Comparison of ENCODE assay signal across 10 cellular contexts in the genomic region with DNA sequence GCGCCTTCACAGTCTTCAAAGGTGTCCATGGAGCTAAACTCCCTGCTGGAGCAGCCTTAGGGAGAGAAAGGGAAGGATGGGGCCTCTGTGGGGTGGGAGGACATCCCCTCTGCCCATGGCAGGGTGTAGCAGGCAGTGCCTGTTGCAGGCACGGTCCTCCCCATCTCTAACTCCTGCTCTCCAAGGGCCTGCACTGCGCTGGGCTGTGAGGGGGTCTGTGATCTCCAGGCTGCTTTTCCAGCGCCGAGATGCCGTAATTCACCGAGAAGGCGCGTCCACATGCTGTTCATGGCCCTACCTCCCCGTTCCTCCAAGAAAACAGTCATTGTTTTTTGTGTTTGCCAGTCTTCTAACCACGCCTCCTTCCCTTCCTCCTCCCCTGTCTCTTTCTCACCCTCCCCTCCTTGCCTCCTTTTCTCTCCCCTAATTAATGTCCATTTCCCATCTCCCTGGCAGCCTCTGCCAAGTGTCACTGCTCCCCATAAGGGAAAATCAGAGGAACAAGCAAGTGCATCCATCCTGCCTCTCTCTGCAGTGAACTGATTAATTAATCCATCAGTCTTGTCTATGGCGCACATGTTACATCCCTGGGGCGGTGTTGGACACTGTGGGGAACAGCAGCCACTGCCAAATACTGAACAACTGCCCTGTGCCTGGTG. TPM values are rescaled to one million over a fixed set of nuclear protein-coding genes. Genes with fewer than 3 reads are reported as not detected.
DNase-seq lines count a peak whose midpoint lies in the region; ATAC-seq, FAIRE-seq and TF ChIP-seq lines count a peak whose summit lies in the region.
"Had no signal": no experiment of that assay in that cellular context is flagged by ENCODE, and none has a peak within 500 bp of the region (broad histone marks: within the 10 kb centered on the region; RNA-seq: fewer than 3 reads in every experiment).

No MANE protein-coding gene starts in this region.

- H3K36me3 ChIP-seq in CD4-positive, alpha-beta memory T cell (ENCODE audit: insufficient read depth, low read length) = no peaks in the 10 kb centered on the region
- H3K36me3 ChIP-seq in HEK293 (ENCODE audit: control insufficient read depth in 2 of 2, insufficient read depth in 1 of 2, low read length in 2 of 2) (no peaks in the 10 kb centered on the region), H1 (ENCODE audit: control insufficient read depth in 2 of 4, insufficient read depth in 4 of 4, low read length in 3 of 4) (no peaks in the 10 kb centered on the region), esophagus muscularis mucosa (no peaks in the 10 kb centered on the region)

- peaks cover 9 to 22% of the 10 kb centered on the region in 2 donors for H3K27me3 Mint-ChIP-seq in CD4-positive, alpha-beta memory T cell
- peaks cover 24 to 44% (median 32%) of the 10 kb centered on the region in 5 donors for H3K27me3 Mint-ChIP-seq in naive thymus-derived CD8-positive, alpha-beta T cell

- no peak for FAIRE-seq in H1 (lab: Jason Lieb, UNC)

- no peak overlapping the region for H3K56ac ChIP-seq in H1 (replicated peaks; ENCODE audit: insufficient read length, low read depth, low read length)

- no peak overlapping the region for H3K4ac ChIP-seq in H1 (replicated peaks; ENCODE audit: insufficient read length, low read depth, low read length)

- H3K4me3 ChIP-seq in CD4-positive, alpha-beta memory T cell (ENCODE audit: low read length in 2 of 2) = no peak overlapping the region
- H3K4me3 ChIP-seq in HEK293 (ENCODE audit: low read depth, low read length) (no peak overlapping the region), H1 (ENCODE audit: extremely low read depth in 1 of 4, insufficient read depth in 2 of 4, low read depth in 3 of 4, low read length in 4 of 4) (peak overlapping the region in 1 of 4 experiments; percentile 66; a peak in 2 of 8 replicates), esophagus muscularis mucosa (peak overlapping the region in 2 of 4 donors; percentile 53 to 64)

- WGBS in H1 (ENCODE audit: extremely low coverage in 1 of 2, insufficient coverage in 1 of 2, insufficient read length in 1 of 2, insufficient replicate concordance in 2 of 2, low coverage in 1 of 2, low lambda C conversion rate in 2 of 2, missing lambda C conversion rate in 1 of 2), 2 experiments = 64% methylated on average over 13 of the region's 13 CpGs; no CpG with 5 or more reads in 1 of the 2 experiments
- 65% methylated on average over 13 of the region's 13 CpGs for WGBS in esophagus muscularis mucosa

- intact Hi-C loops in CD4-positive, alpha-beta memory T cell (cut with micrococcal nuclease) = no loop called here
- intact Hi-C loops in esophagus muscularis mucosa (cut with DNase I) = no loop called here

- TF ChIP-seq EP300 in H1 (IDR thresholded peaks at IDR 0.05; ENCODE audit: borderline replicate concordance in 1 of 2, low read depth in 2 of 2, low read length in 2 of 2) = no peak
- TF ChIP-seq EP300 in esophagus muscularis mucosa (IDR thresholded peaks at IDR 0.05) = no peak

- POLR2A ChIA-PET in CD4-positive, alpha-beta memory T cell (lab: Charles Lee; ENCODE audit: partially characterized antibody) = no interaction called here
- POLR2A ChIA-PET in HEK293 (lab: Yijun Ruan, JAX) (no interaction called here), H1 (lab: Charles Lee; ENCODE audit: partially characterized antibody) (interaction anchor here (1.5 kb wide), 1 partner anchor 73 kb away, joined by 3 read pairs; the partner anchor contains the start of gene B3GNT5)
- POLR2A ChIA-PET in naive thymus-derived CD8-positive, alpha-beta T cell (lab: Charles Lee) = no interaction called here

- H3K4me3 Mint-ChIP-seq in CD4-positive, alpha-beta memory T cell = peak overlapping the region in 7 of 8 donors; percentile 46 to 72 (median 61)
- peak overlapping the region in 9 of 10 donors; percentile 26 to 74 (median 48) for H3K4me3 Mint-ChIP-seq in naive thymus-derived CD8-positive, alpha-beta T cell

- peaks cover 15% of the 10 kb centered on the region for H3K4me1 ChIP-seq in CD4-positive, alpha-beta memory T cell (ENCODE audit: insufficient read depth, low read length)
- H3K4me1 ChIP-seq in HEK293 (ENCODE audit: control insufficient read depth, insufficient read depth, low read length) (no peaks in the 10 kb centered on the region), H1 (replicated peaks in 1 of 4; ENCODE audit: control insufficient read depth in 3 of 4, insufficient read depth in 4 of 4, low read length in 3 of 4) (peaks cover 0 to 8% (median 1%) of the 10 kb centered on the region in 4 experiments; a peak in 3 of 7 replicates), esophagus muscularis mucosa (peaks cover 13 to 24% (median 23%) of the 10 kb centered on the region in 4 donors)

- H3K18ac ChIP-seq in H1 (ENCODE audit: extremely low read depth, low read length) = no peak overlapping the region; the same call in 1 of the 2 replicates

- CTCF ChIA-PET in CD4-positive, alpha-beta memory T cell (lab: Charles Lee; ENCODE audit: partially characterized antibody) = interaction anchor here (2.3 kb wide), 1 partner anchor 57 kb away, joined by 12 read pairs; no protein-coding TSS in a partner anchor
- CTCF ChIA-PET in HEK293 (lab: Yijun Ruan, JAX) (interaction anchor here (0.6 to 1.8 kb wide), 2 partner anchors 57 to 456 kb away, joined by 3 to 7 read pairs; no protein-coding TSS in a partner anchor), H1 (lab: Charles Lee; ENCODE audit: partially characterized antibody) (interaction anchor here (0.6 to 8.9 kb wide), 14 partner anchors 8 to 1215 kb away, joined by 3 to 222 read pairs (median 4); partner anchors contain the start of gene LAMP3)

- H3K4me1 Mint-ChIP-seq in CD4-positive, alpha-beta memory T cell = peaks cover 0 to 5% (median 5%) of the 10 kb centered on the region in 4 donors
- peaks cover 5 to 20% (median 10%) of the 10 kb centered on the region in 4 donors for H3K4me1 Mint-ChIP-seq in naive thymus-derived CD8-positive, alpha-beta T cell

- H3K36me3 Mint-ChIP-seq in CD4-positive, alpha-beta memory T cell = peaks cover 0 to 7% of the 10 kb centered on the region in 2 donors
- peaks cover 0 to 2% (median 0%) of the 10 kb centered on the region in 3 donors for H3K36me3 Mint-ChIP-seq in naive thymus-derived CD8-positive, alpha-beta T cell

- ATAC-seq in naive thymus-derived CD8-positive, alpha-beta T cell = no peak
- ATAC-seq in HG03342 (IDR thresholded peaks at IDR 0.05; ENCODE audit: unreplicated experiment) = no peak

- no peak overlapping the region for H4K5ac ChIP-seq in H1 (ENCODE audit: insufficient read length, low read depth, low read length)

- 0 out of 2 replicates have a peak overlapping the region, but pooled peaks have one; percentile 6 for H2BK15ac ChIP-seq in H1 (ENCODE audit: low read length)

- peak overlapping the region; percentile 49 to 99 for H3K4me2 ChIP-seq in H1 (ENCODE audit: insufficient read depth in 1 of 2, low read depth in 2 of 2, low read length in 2 of 2)

- peaks cover 10% of the 10 kb centered on the region for H3K27me3 ChIP-seq in CD4-positive, alpha-beta memory T cell (ENCODE audit: insufficient read depth, low read length)
- H3K27me3 ChIP-seq in H1 (replicated peaks in 1 of 4; ENCODE audit: control insufficient read depth in 3 of 4, extremely low read depth in 1 of 4, insufficient read depth in 3 of 4, low read length in 3 of 4) = peaks cover 0 to 25% (median 20%) of the 10 kb centered on the region in 4 experiments; a peak in 6 of 7 replicates
- peaks cover 4 to 56% (median 28%) of the 10 kb centered on the region in 4 donors for H3K27me3 ChIP-seq in esophagus muscularis mucosa

- no peak for DNase-seq in CD4-positive, alpha-beta memory T cell
- DNase-seq in H1 (ENCODE audit: low read depth in 1 of 2, low spot score in 2 of 2) (peak in 1 of 2 experiments; percentile 64), inferior parietal cortex (ENCODE audit: extremely low spot score) (no peak), AML-193 (lab: John Stamatoyannopoulos, UW) (no peak), esophagus muscularis mucosa (ENCODE audit: extremely low spot score) (no peak)
- no peak for DNase-seq in naive thymus-derived CD8-positive, alpha-beta T cell
- DNase-seq: NCI-H1105 treated with DMSO at 0.1 percent for 48 hours; stimulated activated CD4-positive, alpha-beta T cell treated with anti-CD3 and anti-CD28 coated beads, Interleukin-4, amount 100 ng/mL, for 4 hours had no signal

- no peaks in the 10 kb centered on the region for H3K9me3 ChIP-seq in CD4-positive, alpha-beta memory T cell (ENCODE audit: control insufficient read depth in 1 of 2, low read length in 2 of 2)
- H3K9me3 ChIP-seq in HEK293 (ENCODE audit: control insufficient read depth, insufficient read depth, low read depth, low read length) (no peaks in the 10 kb centered on the region), H1 (ENCODE audit: insufficient read depth in 2 of 2, low read depth in 1 of 2, low read length in 1 of 2) (no peaks in the 10 kb centered on the region), esophagus muscularis mucosa (no peaks in the 10 kb centered on the region)

- TF ChIP-seq CTCF in HEK293 (tag by site-specific recombination; IDR thresholded peaks at IDR 0.05) (no peak), H1 (IDR thresholded peaks at IDR 0.05; ENCODE audit: control extremely low read depth in 1 of 3, insufficient read depth in 1 of 3, low read depth in 1 of 3, low read length in 3 of 3) (no peak), esophagus muscularis mucosa (IDR thresholded peaks at IDR 0.05) (no peak)

- H4K8ac ChIP-seq in H1 (ENCODE audit: extremely low read depth, insufficient read depth, low read length) = 0 out of 2 replicates have a peak overlapping the region, but pooled peaks have one; percentile 9

- H2AFZ ChIP-seq in H1 (ENCODE audit: low read length) = no peak overlapping the region

- no peak overlapping the region for H3K9ac ChIP-seq in H1 (replicated peaks in 1 of 4; ENCODE audit: extremely low read depth in 1 of 4, low read depth in 3 of 4, low read length in 3 of 4)

- no peak overlapping the region for H3K14ac ChIP-seq in H1 (ENCODE audit: insufficient read length)

- no peak overlapping the region for H2BK5ac ChIP-seq in H1 (ENCODE audit: low read depth, low read length)

- no peak overlapping the region for H2BK20ac ChIP-seq in H1 (ENCODE audit: low read length)

- H2BK120ac ChIP-seq in H1 (replicated peaks; ENCODE audit: low read depth, low read length) = no peak overlapping the region

- TF ChIP-seq POLR2A in H1 (IDR thresholded peaks at IDR 0.05; ENCODE audit: control extremely low read depth in 1 of 2, low read depth in 2 of 2, low read length in 2 of 2) (no peak), esophagus muscularis mucosa (IDR thresholded peaks at IDR 0.05; ENCODE audit: low read depth) (no peak)

- H3K79me2 ChIP-seq in H1 (ENCODE audit: control insufficient read depth in 1 of 2, insufficient read depth in 2 of 2, low read length in 2 of 2) = no peaks in the 10 kb centered on the region

- H4K91ac ChIP-seq in H1 (replicated peaks; ENCODE audit: insufficient read length, low read length) = no peak overlapping the region

- TF ChIP-seq RAD21 in H1 (IDR thresholded peaks at IDR 0.05 in 1 of 2, conservative IDR thresholded peaks at IDR 0.05 in 1 of 2; ENCODE audit: low read depth in 2 of 2, low read length in 2 of 2) = no peak

- H4K20me1 ChIP-seq in H1 (replicated peaks in 1 of 2; ENCODE audit: control insufficient read depth in 1 of 2, insufficient read depth in 2 of 2, low read length in 2 of 2) = no peaks in the 10 kb centered on the region

- peaks cover 3% of the 10 kb centered on the region; the same call in 1 of the 2 replicates for H3K23me2 ChIP-seq in H1 (ENCODE audit: low read depth, low read length)

- no peak overlapping the region for H3K27ac ChIP-seq in CD4-positive, alpha-beta memory T cell (ENCODE audit: low read depth, low read length)
- no peak overlapping the region for H3K27ac ChIP-seq in HEK293 (ENCODE audit: extremely low read depth, low read depth, low read length)
- no peak overlapping the region for H3K27ac ChIP-seq in H1 (ENCODE audit: low read depth, low read length)
- H3K27ac ChIP-seq in esophagus muscularis mucosa (replicated peaks in 1 of 4) = no peak overlapping the region

- H2BK12ac ChIP-seq in H1 (ENCODE audit: low read depth, low read length) = no peak overlapping the region

- H3K79me1 ChIP-seq in H1 (ENCODE audit: low read depth, low read length) = no peaks in the 10 kb centered on the region

- H3K27ac Mint-ChIP-seq in CD4-positive, alpha-beta memory T cell = peak overlapping the region in 1 of 7 donors; percentile 66
- peak overlapping the region in 1 of 10 donors; percentile 31 for H3K27ac Mint-ChIP-seq in naive thymus-derived CD8-positive, alpha-beta T cell

- no peak overlapping the region for H2AK5ac ChIP-seq in H1 (ENCODE audit: low read depth, low read length)

- no peaks in the 10 kb centered on the region for H3K9me3 Mint-ChIP-seq in CD4-positive, alpha-beta memory T cell
- no peaks in the 10 kb centered on the region for H3K9me3 Mint-ChIP-seq in naive thymus-derived CD8-positive, alpha-beta T cell

- H3K23ac ChIP-seq in H1 (ENCODE audit: insufficient read length) = no peak overlapping the region

RNA-seq across cellular contexts. Expression of gene LAMP3, which starts 17.7 kb away (rescaled TPM):
- total RNA-seq in CD4-positive, alpha-beta memory T cell = under 1 TPM; 0.76 to 0.97 TPM
- polyA plus RNA-seq in CD4-positive, alpha-beta memory T cell = 1 to 10 TPM; 2.6 to 5.6 TPM
- total RNA-seq in H1 (2021; fragmentation: NEBNext Ultra II Directional; extraction: Animal tissue kit (Norgen Biotek cat#: 25700)) = 0.20 TPM in 1 of 2 replicates, not detected in the other
- 0.17 and 0.20 TPM in 2 replicates for polyA plus RNA-seq in H1 (2011; rRNA removed)
- polyA plus RNA-seq in H1 (2011; cell fraction: cytosol; rRNA removed) = 0.19 TPM
- polyA plus RNA-seq in H1 (2011; cell fraction: nucleus; rRNA removed) = 0.34 TPM
- 0.23 to 0.32 TPM (median 0.24 TPM) in 3 of 4 replicates, not detected in the other for polyA plus RNA-seq in H1 (2012, experiment 1 of 2)
- polyA plus RNA-seq in H1 (2012, experiment 2 of 2) = 0.22 TPM
- 0.85 TPM for polyA plus RNA-seq in H1 (2013, experiment 1 of 2)
- 0.94 TPM for polyA plus RNA-seq in H1 (2013, experiment 2 of 2)
- polyA minus RNA-seq in H1 (2011; rRNA and poly(A)+ RNA removed) = 0.66 TPM in 1 of 2 replicates, not detected in the other
- not detected for polyA minus RNA-seq in H1 (2011; cell fraction: cytosol; rRNA and poly(A)+ RNA removed)
- not detected for polyA minus RNA-seq in H1 (2011; cell fraction: nucleus; rRNA and poly(A)+ RNA removed)
- 1 to 10 TPM in 1 of 2 experiments, under 1 TPM in 1; 0.83 to 1.3 TPM for total RNA-seq in naive thymus-derived CD8-positive, alpha-beta T cell
- 1 to 10 TPM; 1.4 to 4.4 (median 1.7) TPM for polyA plus RNA-seq in naive thymus-derived CD8-positive, alpha-beta T cell
- under 1 TPM in 3 of 4 donors, not detected in 1; under 0.01 to 0.40 (median 0.32) TPM for total RNA-seq in esophagus muscularis mucosa
